In the genomic region with DNA sequence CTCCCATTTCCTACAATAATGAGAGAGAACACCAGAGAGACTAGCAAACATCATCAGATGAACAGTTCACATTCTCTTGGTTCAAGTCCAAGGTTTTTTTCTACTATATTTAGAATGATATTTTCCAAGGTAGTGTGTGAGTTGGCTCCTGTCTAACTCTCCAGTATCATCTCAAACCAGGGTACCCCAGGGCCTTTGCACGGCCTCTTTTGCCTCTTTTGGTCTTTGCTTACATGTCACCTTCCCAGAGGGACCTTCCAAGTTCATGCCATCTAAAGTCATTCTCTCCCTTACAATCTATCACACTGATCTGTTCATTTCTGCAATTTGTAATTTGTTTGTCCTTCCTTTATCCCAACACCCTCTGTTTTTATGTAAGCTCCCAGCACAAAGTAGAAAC, we compare ENCODE assay signal across 22 cellular contexts.
"Had no signal": no experiment of that assay in that cellular context is flagged by ENCODE, and none has a peak within 500 bp of the region (broad histone marks: within the 10 kb centered on the region; RNA-seq: fewer than 3 reads in every experiment).

No MANE protein-coding gene starts in this region.

- H3K36me3 ChIP-seq: esophagus muscularis mucosa, gastroesophageal sphincter, heart right ventricle, left lung, lower lobe of right lung had no signal

- ATAC-seq: foreskin keratinocyte, gastroesophageal sphincter, left cardiac atrium, left lung, left ventricle myocardium superior, lower lobe of right lung, mucosa of descending colon had no signal

- H3K4me1 Mint-ChIP-seq: mesothelial cell of epicardium had no signal

- H3K4me1 ChIP-seq: esophagus muscularis mucosa, gastroesophageal sphincter, heart right ventricle, left lung, lower lobe of right lung had no signal

- FAIRE-seq: colon, endothelial cell of umbilical vein, frontal cortex, islet of Langerhans, keratinocyte had no signal

- H3K36me3 Mint-ChIP-seq: mesothelial cell of epicardium had no signal

- H3K9me3 ChIP-seq: esophagus muscularis mucosa, gastroesophageal sphincter, heart right ventricle, left lung, lower lobe of right lung, mucosa of descending colon had no signal

- H3K4me3 ChIP-seq: coronary artery, dorsolateral prefrontal cortex, esophagus muscularis mucosa, gastroesophageal sphincter, heart right ventricle, left lung, lower lobe of right lung, mucosa of descending colon had no signal

- H3K27me3 ChIP-seq: foreskin keratinocyte had no signal

- DNase-seq: dermis blood vessel endothelial cell; effector CD4-positive, alpha-beta T cell; effector memory CD4-positive, alpha-beta T cell; foreskin keratinocyte; heart right ventricle; left cardiac atrium; left lung; left ventricle myocardium superior; lower lobe of right lung; mesenchymal stem cell; naive B cell had no signal

- H3K27ac Mint-ChIP-seq: mesothelial cell of epicardium had no signal

- H3K4me3 Mint-ChIP-seq: mesothelial cell of epicardium, naive B cell had no signal

- H3K27ac ChIP-seq: coronary artery, dorsolateral prefrontal cortex, esophagus muscularis mucosa, foreskin keratinocyte, gastroesophageal sphincter, heart right ventricle, left lung, lower lobe of right lung had no signal
